ENCODE assay signal across 14 cellular contexts in the genomic region with DNA sequence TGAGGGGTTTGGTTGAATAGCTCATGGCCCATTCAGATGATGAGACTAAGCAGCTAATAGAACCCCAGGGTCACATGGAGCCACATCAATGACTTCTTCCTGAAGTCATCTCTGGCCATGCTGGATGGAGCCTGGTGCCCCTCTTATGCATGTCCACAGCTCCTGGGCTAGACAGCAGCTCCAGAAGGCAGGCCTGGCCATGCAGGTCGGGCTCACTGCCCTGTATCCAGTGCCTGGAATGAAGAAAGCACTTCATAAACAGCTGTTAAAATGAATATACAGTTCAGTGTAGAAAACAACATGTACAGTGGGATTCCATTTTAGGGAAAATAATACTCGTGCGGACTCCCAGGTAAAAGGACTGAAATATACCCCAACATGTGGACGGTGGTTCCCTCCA.
DNase-seq lines count a peak whose midpoint lies in the region; ATAC-seq, FAIRE-seq and TF ChIP-seq lines count a peak whose summit lies in the region.
"Had no signal": no experiment of that assay in that cellular context is flagged by ENCODE, and none has a peak within 500 bp of the region (broad histone marks: within the 10 kb centered on the region; RNA-seq: fewer than 3 reads in every experiment).

No MANE protein-coding gene starts in this region.

- H3K27me3 ChIP-seq in liver (ENCODE audit: control insufficient read depth in 4 of 4, insufficient read depth in 4 of 4, low read length in 3 of 4) (no peaks in the 10 kb centered on the region), HepG2 (ENCODE audit: control insufficient read depth in 1 of 2, insufficient read depth in 2 of 2, low read length in 2 of 2) (peaks cover 4 to 13% of the 10 kb centered on the region in 2 experiments; a peak in 3 of 5 replicates), neuronal stem cell (ENCODE audit: control insufficient read depth in 3 of 3, insufficient read depth in 3 of 3, low read depth in 1 of 3, low read length in 3 of 3) (no peaks in the 10 kb centered on the region)

- no peak overlapping the region; the same call in 1 of the 2 replicates for H3K4me2 ChIP-seq in HepG2 (ENCODE audit: low read depth, low read length)
- H3K4me2 ChIP-seq in neuronal stem cell (ENCODE audit: insufficient read depth, low read length, poor library complexity, severe bottlenecking), result no peak overlapping the region
- H3K4me2 ChIP-seq: GM23338, KMS-11 had no signal

- peak overlapping the region; percentile 21 to 63 for H3K27ac ChIP-seq in liver (ENCODE audit: low read depth in 1 of 2, low read length in 2 of 2)
- no peak overlapping the region for H3K27ac ChIP-seq in HepG2 (ENCODE audit: extremely low read length, insufficient read depth, low read length)
- no peak overlapping the region for H3K27ac ChIP-seq in neuronal stem cell (replicated peaks; ENCODE audit: low read length)
- H3K27ac ChIP-seq: KMS-11 had no signal

- no peak overlapping the region for H2AK5ac ChIP-seq in neuronal stem cell (ENCODE audit: low read depth, low read length)

- POLR2A ChIA-PET in HepG2 (lab: Yijun Ruan, JAX), result no interaction called here

- no peak overlapping the region for H3K4ac ChIP-seq in neuronal stem cell (ENCODE audit: low read length)

- in situ Hi-C loops in HepG2 (cut with HindIII; ENCODE audit: extremely low pct_ligation_motif_present, low pct_unique_long_range_greater_than_20kb), result no loop called here

- no peaks in the 10 kb centered on the region for H4K20me1 ChIP-seq in HepG2 (ENCODE audit: insufficient read depth, low read length)

- 93% methylated on average over 4 of the region's 4 CpGs for WGBS in liver
- WGBS in HepG2 (ENCODE audit: low lambda C conversion rate), result 70% methylated on average over 4 of the region's 4 CpGs
- no CpG with 5 or more reads among the region's 4 CpGs for WGBS in neuronal stem cell (ENCODE audit: extremely low coverage in 2 of 2, insufficient read length in 2 of 2, insufficient replicate concordance in 1 of 2), 2 donors

- no peak overlapping the region for H2BK5ac ChIP-seq in neuronal stem cell (ENCODE audit: low read length)

- no peak overlapping the region for H4K91ac ChIP-seq in neuronal stem cell (ENCODE audit: low read depth, low read length, poor library complexity)

- TF ChIP-seq EP300 in HepG2 (IDR thresholded peaks at IDR 0.05; ENCODE audit: low read depth in 2 of 2, low read length in 2 of 2), result no peak
- no peak for TF ChIP-seq EP300 in HepG2 (CRISPR knock-in tag; IDR thresholded peaks at IDR 0.05; ENCODE audit: borderline replicate concordance)

- no peaks in the 10 kb centered on the region for H3K36me3 ChIP-seq in liver (ENCODE audit: control insufficient read depth in 4 of 4, insufficient read depth in 3 of 4, low read depth in 1 of 4, low read length in 3 of 4)
- H3K36me3 ChIP-seq in HepG2 (replicated peaks in 1 of 2; ENCODE audit: control insufficient read depth in 1 of 2, insufficient read depth in 2 of 2, low read length in 2 of 2), result no peaks in the 10 kb centered on the region
- H3K36me3 ChIP-seq in neuronal stem cell (replicated peaks in 1 of 2; ENCODE audit: control insufficient read depth in 2 of 2, insufficient read depth in 2 of 2, low read length in 2 of 2), result no peaks in the 10 kb centered on the region

- peaks cover 59 to 66% of the 10 kb centered on the region in 2 donors for H3K4me1 Mint-ChIP-seq in effector memory CD8-positive, alpha-beta T cell (ENCODE audit: low read depth in 2 of 2)
- peaks cover 29% of the 10 kb centered on the region for H3K4me1 Mint-ChIP-seq in type B pancreatic cell (ENCODE audit: unreplicated experiment)
- peaks cover 33% of the 10 kb centered on the region for H3K4me1 Mint-ChIP-seq in activated T-cell treated with anti-CD3 and anti-CD28 coated beads, Interleukin-2, amount 50 U/mL, for 24 hours (ENCODE audit: low read depth)

- no peak for TF ChIP-seq CTCF in liver (IDR thresholded peaks at IDR 0.05; ENCODE audit: low read depth, low read length, missing input control)
- no peak for TF ChIP-seq CTCF in HepG2 (CRISPR knock-in tag; IDR thresholded peaks at IDR 0.05)
- no peak for TF ChIP-seq CTCF in type B pancreatic cell (conservative IDR thresholded peaks at IDR 0.05)

- CTCF ChIA-PET in HepG2 (lab: Yijun Ruan, JAX; ENCODE audit: low intra/inter-chr PET ratio, low total read pairs), result no interaction called here

- H3K18ac ChIP-seq in neuronal stem cell (ENCODE audit: low read length), result no peak overlapping the region

- H3K27ac Mint-ChIP-seq in effector memory CD8-positive, alpha-beta T cell, result peak overlapping the region; percentile 56 to 87
- H3K27ac Mint-ChIP-seq in type B pancreatic cell, result peak overlapping the region; percentile 27
- H3K27ac Mint-ChIP-seq in activated T-cell treated with anti-CD3 and anti-CD28 coated beads, Interleukin-2, amount 50 U/mL, for 24 hours, result no peak overlapping the region
- H3K27ac Mint-ChIP-seq: CD8-positive, alpha-beta T cell; GM23338 had no signal

- TF ChIP-seq POLR2A in HepG2 (IDR thresholded peaks at IDR 0.05; ENCODE audit: insufficient read depth in 1 of 2, low read depth in 2 of 2, low read length in 2 of 2), result no peak

- H3K36me3 Mint-ChIP-seq in effector memory CD8-positive, alpha-beta T cell (ENCODE audit: insufficient read depth), result peaks cover 8% of the 10 kb centered on the region
- no peaks in the 10 kb centered on the region for H3K36me3 Mint-ChIP-seq in type B pancreatic cell
- no peaks in the 10 kb centered on the region for H3K36me3 Mint-ChIP-seq in activated T-cell treated with anti-CD3 and anti-CD28 coated beads, Interleukin-2, amount 50 U/mL, for 24 hours (ENCODE audit: low read depth)
- H3K36me3 Mint-ChIP-seq: CD8-positive, alpha-beta T cell had no signal

- peak overlapping the region in 1 of 2 donors; percentile 52 for H3K4me3 Mint-ChIP-seq in effector memory CD8-positive, alpha-beta T cell
- no peak overlapping the region for H3K4me3 Mint-ChIP-seq in type B pancreatic cell
- H3K4me3 Mint-ChIP-seq in activated T-cell treated with anti-CD3 and anti-CD28 coated beads, Interleukin-2, amount 50 U/mL, for 24 hours, result no peak overlapping the region
- H3K4me3 Mint-ChIP-seq: CD8-positive, alpha-beta T cell; GM23338 had no signal

- no peak overlapping the region for H3K4me3 ChIP-seq in liver (ENCODE audit: low read depth in 1 of 3, low read length in 3 of 3)
- H3K4me3 ChIP-seq in HepG2 (replicated peaks in 1 of 3; ENCODE audit: insufficient read depth in 1 of 3, low read depth in 2 of 3, low read length in 3 of 3), result no peak overlapping the region
- no peak overlapping the region for H3K4me3 ChIP-seq in neuronal stem cell (ENCODE audit: low read length in 2 of 2)
- H3K4me3 ChIP-seq: GM23338 had no signal

- no peaks in the 10 kb centered on the region for H3K9me3 Mint-ChIP-seq in effector memory CD8-positive, alpha-beta T cell
- H3K9me3 Mint-ChIP-seq in type B pancreatic cell, result no peaks in the 10 kb centered on the region
- no peaks in the 10 kb centered on the region for H3K9me3 Mint-ChIP-seq in activated T-cell treated with anti-CD3 and anti-CD28 coated beads, Interleukin-2, amount 50 U/mL, for 24 hours
- H3K9me3 Mint-ChIP-seq: CD8-positive, alpha-beta T cell; GM23338 had no signal

- no TSS peak for BruUV-seq in HepG2 (replicated peaks; lab: Mats Ljungman, UMichigan)

- no peaks in the 10 kb centered on the region for H3K27me3 Mint-ChIP-seq in effector memory CD8-positive, alpha-beta T cell
- peaks cover 3% of the 10 kb centered on the region for H3K27me3 Mint-ChIP-seq in type B pancreatic cell
- no peaks in the 10 kb centered on the region for H3K27me3 Mint-ChIP-seq in activated T-cell treated with anti-CD3 and anti-CD28 coated beads, Interleukin-2, amount 50 U/mL, for 24 hours

- no peak overlapping the region for H2BK12ac ChIP-seq in neuronal stem cell (ENCODE audit: low read length)

- TF ChIP-seq RAD21 in liver (IDR thresholded peaks at IDR 0.05) (no peak), HepG2 (CRISPR knock-in tag; IDR thresholded peaks at IDR 0.05) (no peak)

- no peak overlapping the region for H4K8ac ChIP-seq in neuronal stem cell (ENCODE audit: low read depth, low read length)

- peak overlapping the region; percentile 16 for H3K23ac ChIP-seq in neuronal stem cell (ENCODE audit: low read depth, low read length, poor library complexity)

- no peak for ATAC-seq in HepG2
- ATAC-seq in effector memory CD8-positive, alpha-beta T cell (replicated peaks), result no peak
- ATAC-seq: CD8-positive, alpha-beta T cell; GM23338 had no signal

- H3K4me1 ChIP-seq in liver (ENCODE audit: control insufficient read depth in 4 of 4, insufficient read depth in 4 of 4, low read length in 3 of 4) (peaks cover 16 to 65% (median 49%) of the 10 kb centered on the region in 4 donors), HepG2 (ENCODE audit: insufficient read depth, low read length) (peaks cover 37% of the 10 kb centered on the region), neuronal stem cell (ENCODE audit: control insufficient read depth in 2 of 2, insufficient read depth in 1 of 2, low read depth in 1 of 2, low read length in 2 of 2) (peaks cover 9 to 10% of the 10 kb centered on the region in 2 donors)

- no peak overlapping the region for H2BK120ac ChIP-seq in neuronal stem cell (ENCODE audit: low read depth, low read length)

- H3K14ac ChIP-seq in neuronal stem cell (ENCODE audit: low read length), result no peak overlapping the region

- intact Hi-C loops in HepG2 (cut with micrococcal nuclease; ENCODE audit: unreplicated experiment), result no loop called here

- no peak overlapping the region for H3K9ac ChIP-seq in liver (ENCODE audit: low read depth in 1 of 2, low read length in 2 of 2)
- H3K9ac ChIP-seq in HepG2 (ENCODE audit: insufficient read depth, low read depth, low read length), result no peak overlapping the region
- no peak overlapping the region for H3K9ac ChIP-seq in neuronal stem cell (ENCODE audit: low read depth, low read length, poor library complexity)
- H3K9ac ChIP-seq: KMS-11 had no signal

- no peaks in the 10 kb centered on the region for H3K79me2 ChIP-seq in HepG2 (ENCODE audit: insufficient read depth, low read length)

- no peak for FAIRE-seq in HepG2 (lab: Jason Lieb, UNC)

- H2BK15ac ChIP-seq in neuronal stem cell (ENCODE audit: low read length), result no peak overlapping the region

- H2AFZ ChIP-seq in HepG2 (ENCODE audit: low read length) (no peak overlapping the region), neuronal stem cell (ENCODE audit: low read length) (no peak overlapping the region)
- H2AFZ ChIP-seq: GM23338 had no signal

- H3K79me1 ChIP-seq in neuronal stem cell (ENCODE audit: low read depth, low read length), result no peaks in the 10 kb centered on the region

- no peak for DNase-seq in HepG2 (ENCODE audit: low spot score)
- DNase-seq in effector memory CD8-positive, alpha-beta T cell, result no peak
- DNase-seq in neuronal stem cell (ENCODE audit: low spot score), result no peak
- no peak for DNase-seq in type B pancreatic cell (ENCODE audit: extremely low spot score, unreplicated experiment)
- DNase-seq in activated T-cell treated with anti-CD3 and anti-CD28 coated beads, Interleukin-2, amount 50 U/mL, for 24 hours, result no peak
- DNase-seq in activated CD4-positive, CD25-positive, alpha-beta regulatory T cell treated with anti-CD3 and anti-CD28 coated beads, Interleukin-2, amount 50 U/mL, for 72 hours, result no peak
- DNase-seq in NAMALWA (ENCODE audit: low spot score), result no peak
- DNase-seq: AML-193; CD8-positive, alpha-beta T cell; NCI-H1092 treated with DMSO at 0.1 percent for 48 hours; NCI-H1694 had no signal

- H3K9me3 ChIP-seq in liver (ENCODE audit: control insufficient read depth in 4 of 4, low read length in 3 of 4) (no peaks in the 10 kb centered on the region), HepG2 (ENCODE audit: low read length) (no peaks in the 10 kb centered on the region), neuronal stem cell (replicated peaks in 1 of 2; ENCODE audit: control insufficient read depth in 2 of 2, insufficient read depth in 1 of 2, low read depth in 1 of 2, low read length in 2 of 2) (no peaks in the 10 kb centered on the region)

Comparison
In these comparisons a context has a peak if more than half of its experiments do, and no peak if none do; other contexts are left out.
1. H3K27ac ChIP-seq: peak in liver (2 of 2); none in HepG2 (single experiment) and neuronal stem cell (single experiment).